ENCODE assay signal across 1 cellular context in the genomic region with DNA sequence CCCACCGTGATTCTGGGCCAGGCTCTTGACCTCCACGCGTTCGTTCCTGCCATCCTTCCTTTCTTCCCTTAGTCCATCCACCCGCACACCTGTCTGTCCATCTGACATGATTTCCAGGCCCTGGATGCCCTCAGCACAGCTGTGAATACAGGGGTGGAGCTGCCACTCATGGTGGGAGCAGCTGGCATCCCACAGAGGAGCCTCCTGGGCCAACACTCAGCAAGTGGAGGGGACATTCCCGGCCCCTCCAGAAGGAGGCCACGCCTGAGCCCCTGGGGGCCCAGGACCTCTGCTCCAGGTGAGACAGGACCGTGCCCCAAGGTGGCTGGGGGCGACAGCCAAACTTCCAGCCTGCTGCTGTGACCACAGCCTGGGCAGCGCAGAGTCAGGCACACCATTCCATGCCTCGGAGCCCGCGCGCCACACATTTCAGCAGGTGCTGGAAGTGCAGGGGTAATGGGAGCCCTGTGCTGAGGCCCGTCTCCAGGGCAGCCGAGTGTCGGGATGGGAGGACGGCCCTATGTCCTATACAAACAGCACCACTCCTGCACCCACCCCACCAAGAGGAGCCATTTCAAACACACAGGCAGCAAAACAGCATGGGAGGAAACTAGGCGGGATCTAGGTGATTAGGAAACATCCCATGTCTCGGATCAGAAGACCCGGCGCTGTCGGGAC.
A peak's percentile ranks its signal among the peaks of the same experiment; 100 is the strongest.
TF ChIP-seq lines count a peak whose summit lies in the region.

No MANE protein-coding gene starts in this region.

TF ChIP-seq in HepG2, 621 proteins besides CTCF, POLR2A, EP300 and RAD21:
- TF ChIP-seq WIZ (CRISPR knock-in tag; IDR thresholded peaks at IDR 0.05) = no peak
- TF ChIP-seq, protein P1, sequence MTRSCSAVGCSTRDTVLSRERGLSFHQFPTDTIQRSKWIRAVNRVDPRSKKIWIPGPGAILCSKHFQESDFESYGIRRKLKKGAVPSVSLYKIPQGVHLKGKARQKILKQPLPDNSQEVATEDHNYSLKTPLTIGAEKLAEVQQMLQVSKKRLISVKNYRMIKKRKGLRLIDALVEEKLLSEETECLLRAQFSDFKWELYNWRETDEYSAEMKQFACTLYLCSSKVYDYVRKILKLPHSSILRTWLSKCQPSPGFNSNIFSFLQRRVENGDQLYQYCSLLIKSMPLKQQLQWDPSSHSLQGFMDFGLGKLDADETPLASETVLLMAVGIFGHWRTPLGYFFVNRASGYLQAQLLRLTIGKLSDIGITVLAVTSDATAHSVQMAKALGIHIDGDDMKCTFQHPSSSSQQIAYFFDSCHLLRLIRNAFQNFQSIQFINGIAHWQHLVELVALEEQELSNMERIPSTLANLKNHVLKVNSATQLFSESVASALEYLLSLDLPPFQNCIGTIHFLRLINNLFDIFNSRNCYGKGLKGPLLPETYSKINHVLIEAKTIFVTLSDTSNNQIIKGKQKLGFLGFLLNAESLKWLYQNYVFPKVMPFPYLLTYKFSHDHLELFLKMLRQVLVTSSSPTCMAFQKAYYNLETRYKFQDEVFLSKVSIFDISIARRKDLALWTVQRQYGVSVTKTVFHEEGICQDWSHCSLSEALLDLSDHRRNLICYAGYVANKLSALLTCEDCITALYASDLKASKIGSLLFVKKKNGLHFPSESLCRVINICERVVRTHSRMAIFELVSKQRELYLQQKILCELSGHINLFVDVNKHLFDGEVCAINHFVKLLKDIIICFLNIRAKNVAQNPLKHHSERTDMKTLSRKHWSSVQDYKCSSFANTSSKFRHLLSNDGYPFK (CRISPR knock-in tag; IDR thresholded peaks at IDR 0.05; ENCODE audit: borderline replicate concordance) = peak; percentile 56; the same call in 1 of the 2 replicates
